16 cellular contexts compared by ENCODE assay signal in the genomic region with DNA sequence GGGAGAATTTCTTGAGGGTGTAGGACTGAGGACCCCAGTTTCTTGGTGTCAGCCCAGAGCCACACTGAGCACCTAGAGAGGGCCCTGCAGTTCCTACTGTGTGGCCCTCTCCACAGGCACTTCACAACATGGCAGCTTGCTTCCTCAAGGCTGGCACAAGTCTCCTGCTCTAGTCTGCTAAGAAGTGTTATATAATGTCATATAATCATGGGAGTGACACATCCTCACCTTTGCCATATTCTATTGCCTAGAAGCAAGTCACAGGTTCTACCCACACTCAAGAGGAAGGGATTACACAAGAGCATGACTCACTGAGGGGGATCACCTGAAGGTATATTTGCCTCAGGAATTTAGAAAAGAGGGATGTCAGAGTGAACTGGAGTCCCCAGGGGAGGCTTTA. TPM values are rescaled to one million over a fixed set of nuclear protein-coding genes. Genes with fewer than 3 reads are reported as not detected.
DNase-seq lines count a peak whose midpoint lies in the region; ATAC-seq, FAIRE-seq and TF ChIP-seq lines count a peak whose summit lies in the region.
"Had no signal": no experiment of that assay in that cellular context is flagged by ENCODE, and none has a peak within 500 bp of the region (broad histone marks: within the 10 kb centered on the region; RNA-seq: fewer than 3 reads in every experiment).

No MANE protein-coding gene starts in this region.

- no peak for FAIRE-seq in A549 (lab: Jason Lieb, UNC)
- FAIRE-seq: GM12878 had no signal

- H3K79me2 ChIP-seq in HCT116 (ENCODE audit: insufficient read depth, low read length): no peaks in the 10 kb centered on the region

- POLR2A ChIA-PET in A549 (lab: Yijun Ruan, JAX): no interaction called here
- POLR2A ChIA-PET in HCT116 (lab: Charles Lee): interaction anchor here (1.0 kb wide), 1 partner anchor 27 kb away, joined by 3 read pairs; no protein-coding TSS in a partner anchor

- H3K27ac ChIP-seq in A549 (peak overlapping the region in 1 of 2 experiments; percentile 39; a peak in 3 of 6 replicates), HCT116 (ENCODE audit: low read depth, low read length) (no peak overlapping the region)
- H3K27ac ChIP-seq: prostate gland had no signal

- H3K9ac ChIP-seq in HCT116 (ENCODE audit: low read length): no peak overlapping the region

- RAD21 ChIA-PET in HCT116 (lab: Charles Lee; ENCODE audit: low non-redundant PET in 1 of 2, low total read pairs in 2 of 2, uncharacterized antibody in 2 of 2, unreplicated experiment in 2 of 2): interaction anchor here in 1 of 2 experiments (0.6 kb wide), 1 partner anchor 14 kb away, joined by 3 read pairs; no protein-coding TSS in a partner anchor

- peak overlapping the region; percentile 6 for H2AFZ ChIP-seq in HCT116 (ENCODE audit: low read depth, low read length, poor library complexity, severe bottlenecking)

- H3K9me3 ChIP-seq in A549 (no peaks in the 10 kb centered on the region), HCT116 (ENCODE audit: control insufficient read depth in 1 of 2, insufficient read depth in 1 of 2, low read depth in 1 of 2, low read length in 2 of 2) (no peaks in the 10 kb centered on the region)
- H3K9me3 ChIP-seq: prostate gland had no signal

- DNase-seq in A549 (ENCODE audit: low read depth in 1 of 2, low spot score in 1 of 2): peak in 1 of 2 experiments; percentile 48
- peak; percentile 29 for DNase-seq in HCT116 (ENCODE audit: low read depth, low spot score)
- DNase-seq in amniotic epithelial cell (ENCODE audit: low read depth): peak; percentile 32
- peak; percentile 16 to 30 for DNase-seq in left colon
- no peak for DNase-seq in T-helper 1 cell
- DNase-seq in NCI-H2081 (lab: John Stamatoyannopoulos, UW): no peak
- DNase-seq: activated CD8-positive, alpha-beta memory T cell treated with anti-CD3 and anti-CD28 coated beads for 24 hours; DND-41; MV-4-11; NCI-H446 treated with DMSO at 0.1 percent for 48 hours; stimulated activated CD4-positive, alpha-beta T cell treated with anti-CD3 and anti-CD28 coated beads, Interleukin-1b, Interleukin-23, amount 100 ng/mL, for 48 hours had no signal

- no peak for TF ChIP-seq EP300 in A549 (IDR thresholded peaks at IDR 0.05)

- TF ChIP-seq POLR2A in A549 (IDR thresholded peaks at IDR 0.05; ENCODE audit: low read length): no peak
- no peak for TF ChIP-seq POLR2A in HCT116 (IDR thresholded peaks at IDR 0.05; ENCODE audit: borderline replicate concordance, extremely low read depth, insufficient read depth, insufficient read length)

- BruUV-seq in HCT116 (replicated peaks; lab: Mats Ljungman, UMichigan): no TSS peak

- H3K27me3 ChIP-seq in HCT116 (ENCODE audit: insufficient read depth, low read length): no peaks in the 10 kb centered on the region

- H4K20me1 ChIP-seq in HCT116 (ENCODE audit: insufficient read depth): no peaks in the 10 kb centered on the region

- TF ChIP-seq RAD21 in A549 (conservative IDR thresholded peaks at IDR 0.05 in 1 of 2, IDR thresholded peaks at IDR 0.05 in 1 of 2) (no peak), HCT116 (IDR thresholded peaks at IDR 0.05; ENCODE audit: low read depth) (no peak)

- H3K4me1 ChIP-seq in A549 (peaks cover 40% of the 10 kb centered on the region), HCT116 (ENCODE audit: control insufficient read depth in 1 of 2, insufficient read depth in 2 of 2, low read length in 2 of 2) (peaks cover 5 to 37% of the 10 kb centered on the region in 2 experiments)
- H3K4me1 ChIP-seq: prostate gland had no signal

- no peaks in the 10 kb centered on the region for H3K9me2 ChIP-seq in HCT116 (ENCODE audit: insufficient read depth)

- peak in 1 of 2 experiments; percentile 26; a peak in 3 of 6 replicates for ATAC-seq in A549
- peak; percentile 33 for ATAC-seq in HCT116
- peak; percentile 95 for ATAC-seq in left colon
- ATAC-seq in HG02798 (IDR thresholded peaks at IDR 0.05; ENCODE audit: poor library complexity, unreplicated experiment): no peak
- no peak for ATAC-seq in HG03280 (IDR thresholded peaks at IDR 0.05; ENCODE audit: unreplicated experiment)
- ATAC-seq: GM12878, Right ventricle myocardium inferior had no signal

- CTCF ChIA-PET in A549 (lab: Yijun Ruan, JAX) (interaction anchor here (10.6 kb wide), 1 partner anchor 12 kb away, joined by 108 read pairs; no protein-coding TSS in a partner anchor), HCT116 (lab: Charles Lee) (interaction anchor here (0.9 to 3.8 kb wide), 2 partner anchors 12 to 13 kb away, joined by 4 to 13 read pairs; no protein-coding TSS in a partner anchor)

- no peaks in the 10 kb centered on the region for H3K36me3 ChIP-seq in HCT116 (ENCODE audit: control insufficient read depth in 1 of 2, insufficient read depth in 2 of 2, low read length in 2 of 2)
- H3K36me3 ChIP-seq: prostate gland had no signal

- TF ChIP-seq CTCF in A549 (IDR thresholded peaks at IDR 0.05) (no peak), HCT116 (IDR thresholded peaks at IDR 0.05 in 2 of 3, conservative IDR thresholded peaks at IDR 0.05 in 1 of 3; ENCODE audit: borderline replicate concordance in 1 of 3, insufficient read depth in 1 of 3, low read depth in 2 of 3, low read length in 2 of 3) (no peak)

- H3K4me2 ChIP-seq in A549 (peak overlapping the region; percentile 27), HCT116 (ENCODE audit: low read length) (peak overlapping the region; percentile 54)

- no peak overlapping the region for H3K4me3 ChIP-seq in A549
- no peak overlapping the region for H3K4me3 ChIP-seq in HCT116 (replicated peaks in 1 of 2; ENCODE audit: low read depth in 1 of 2, low read length in 2 of 2)
- H3K4me3 ChIP-seq: GM12878, prostate gland had no signal

- intact Hi-C loops in HCT116 (cut with micrococcal nuclease): no loop called here
- intact Hi-C loops in left colon (cut with DNase I, micrococcal nuclease): no loop called here

TF ChIP-seq in A549, 52 proteins besides CTCF, POLR2A, EP300 and RAD21:
- TF ChIP-seq CEBPB (IDR thresholded peaks at IDR 0.05) (peak in 1 of 2 experiments; percentile 78; a peak in 3 of 4 replicates), CBX2 (IDR thresholded peaks at IDR 0.05; ENCODE audit: borderline replicate concordance, low read depth) (no peak), FOSL2 (IDR thresholded peaks at IDR 0.05) (peak; percentile 44; the same call in 1 of the 2 replicates), FOSL2 (CRISPR knock-in tag; IDR thresholded peaks at IDR 0.05) (peak; percentile 74)

TF ChIP-seq in HCT116, 20 proteins besides CTCF, POLR2A, EP300 and RAD21:
- peak; percentile 60 for TF ChIP-seq JUND (IDR thresholded peaks at IDR 0.05)
- TF ChIP-seq FOSL1 (IDR thresholded peaks at IDR 0.05; ENCODE audit: low read depth): peak; percentile 66
- peak; percentile 26 for TF ChIP-seq SP1 (IDR thresholded peaks at IDR 0.05; ENCODE audit: low read depth)
- TF ChIP-seq POLR2AphosphoS5 (IDR thresholded peaks at IDR 0.05; ENCODE audit: low read depth, low read length): no peak
- TF ChIP-seq CEBPB (IDR thresholded peaks at IDR 0.05; ENCODE audit: low read depth): peak; percentile 94
TF ChIP-seq in HCT116: peak in this region for 4.

RNA-seq across cellular contexts. Expression of a gene that starts 5.5 kb away (rescaled TPM):
- 29.1 and 30.5 TPM in 2 replicates for polyA plus RNA-seq in A549 (2011; rRNA removed)
- 8.9 and 11.6 TPM in 2 replicates for polyA plus RNA-seq in A549 (2012; cell fraction: cytosol; rRNA removed)
- polyA plus RNA-seq in A549 (2012; cell fraction: nucleus; rRNA removed): 8.4 and 12.9 TPM in 2 replicates
- polyA plus RNA-seq in A549 (2017; fragmentation: RNase III; extraction: RNeasy Plus Mini Kit Qiagen cat#74134 plus additional on column Dnase treatment): 11.0 to 13.6 TPM (median 12.8 TPM) in 3 replicates
- 39.5 and 44.8 TPM in 2 replicates for polyA minus RNA-seq in A549 (2011; rRNA and poly(A)+ RNA removed)
- total RNA-seq in HCT116 (2021; ENCODE audit: unreplicated experiment): 42.2 TPM
- 11.7 and 11.8 TPM in 2 replicates for polyA plus RNA-seq in HCT116 (2012)
- total RNA-seq in left colon: 10 to 100 TPM; 28.4 to 30.6 TPM

Comparison
In these comparisons a context has a peak if more than half of its experiments do, and no peak if none do; other contexts are left out.
1. ATAC-seq: peak in HCT116 (single experiment) and left colon (single experiment); none in HG02798 (single experiment) and HG03280 (single experiment).
2. DNase-seq: peak in HCT116 (single experiment), amniotic epithelial cell (single experiment) and left colon (2 of 2); none in T-helper 1 cell (0 of 5) and NCI-H2081 (0 of 2).